In the genomic region with DNA sequence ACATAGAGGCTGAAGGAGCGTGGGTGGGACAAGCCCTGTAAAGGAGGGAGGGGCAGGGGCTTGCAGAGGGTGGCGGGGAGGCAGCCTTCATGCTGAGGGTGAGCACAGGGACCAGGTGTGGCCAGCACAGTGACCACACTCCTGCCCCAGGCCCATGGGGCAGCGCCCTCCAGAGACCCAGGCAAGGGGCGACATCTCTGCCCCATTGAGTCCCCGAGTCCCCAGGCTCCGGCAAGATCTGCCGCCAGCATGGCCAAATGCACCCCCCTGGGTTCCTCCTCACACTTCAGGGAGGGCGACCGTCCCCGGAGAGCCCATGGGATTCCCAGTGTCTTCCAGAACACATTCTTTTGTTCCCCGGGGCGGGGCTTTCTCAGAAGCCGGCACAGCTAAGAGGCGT, we compare ENCODE assay signal across 12 cellular contexts.
"Had no signal": no experiment of that assay in that cellular context is flagged by ENCODE, and none has a peak within 500 bp of the region (broad histone marks: within the 10 kb centered on the region; RNA-seq: fewer than 3 reads in every experiment).

No MANE protein-coding gene starts in this region.

- FAIRE-seq: colon had no signal

- DNase-seq: activated CD4-positive, alpha-beta T cell treated with anti-CD3 and anti-CD28 coated beads, Interleukin-2, amount 50 U/mL, for 4 hours; activated naive CD8-positive, alpha-beta T cell treated with anti-CD3 and anti-CD28 coated beads, Interleukin-2, amount 10 ng/mL, durations not matched to agents 7 days and 5 days; activated T-cell treated with anti-CD3 and anti-CD28 coated beads, Interleukin-2, amount 50 U/mL, for 72 hours; caudate nucleus; occipital lobe; stimulated activated CD4-positive, alpha-beta T cell treated with anti-CD3 and anti-CD28 coated beads, Interleukin-2, amount 100 ng/mL, for 24 hours; WERI-Rb-1 had no signal

- ATAC-seq: activated T-cell treated with anti-CD3 and anti-CD28 coated beads, Interleukin-2, amount 50 U/mL, for 72 hours had no signal

- H3K4me3 ChIP-seq: dorsolateral prefrontal cortex had no signal

- H3K9me3 Mint-ChIP-seq: activated naive CD8-positive, alpha-beta T cell treated with anti-CD3 and anti-CD28 coated beads, Interleukin-2, amount 10 ng/mL, durations not matched to agents 7 days and 5 days; activated T-cell treated with anti-CD3 and anti-CD28 coated beads, Interleukin-2, amount 50 U/mL, for 72 hours; nephron; stimulated activated naive CD8-positive, alpha-beta T cell treated with anti-CD3 and anti-CD28 coated beads, Interleukin-15, Interleukin-2, amounts not matched to agents 100 ng/mL and 50 ng/mL, for 24 hours had no signal

- H3K27ac ChIP-seq: dorsolateral prefrontal cortex, WERI-Rb-1 had no signal

- H3K27ac Mint-ChIP-seq: activated T-cell treated with anti-CD3 and anti-CD28 coated beads, Interleukin-2, amount 50 U/mL, for 72 hours; nephron had no signal

- H3K36me3 Mint-ChIP-seq: activated naive CD8-positive, alpha-beta T cell treated with anti-CD3 and anti-CD28 coated beads, Interleukin-2, amount 10 ng/mL, durations not matched to agents 7 days and 5 days; brain had no signal

- H3K27me3 ChIP-seq: dorsolateral prefrontal cortex had no signal

- H3K4me3 Mint-ChIP-seq: activated naive CD8-positive, alpha-beta T cell treated with anti-CD3 and anti-CD28 coated beads, Interleukin-2, amount 10 ng/mL, durations not matched to agents 7 days and 5 days; activated T-cell treated with anti-CD3 and anti-CD28 coated beads, Interleukin-2, amount 50 U/mL, for 72 hours; brain; nephron; stimulated activated naive CD8-positive, alpha-beta T cell treated with anti-CD3 and anti-CD28 coated beads, Interleukin-15, Interleukin-2, amounts not matched to agents 100 ng/mL and 50 ng/mL, for 24 hours had no signal

- H3K27me3 Mint-ChIP-seq: activated naive CD8-positive, alpha-beta T cell treated with anti-CD3 and anti-CD28 coated beads, Interleukin-2, amount 10 ng/mL, durations not matched to agents 7 days and 5 days; brain; stimulated activated naive CD8-positive, alpha-beta T cell treated with anti-CD3 and anti-CD28 coated beads, Interleukin-15, Interleukin-2, amounts not matched to agents 100 ng/mL and 50 ng/mL, for 24 hours had no signal

- H3K36me3 ChIP-seq: WERI-Rb-1 had no signal
